ENCODE assay signal across 17 cellular contexts in the genomic region with DNA sequence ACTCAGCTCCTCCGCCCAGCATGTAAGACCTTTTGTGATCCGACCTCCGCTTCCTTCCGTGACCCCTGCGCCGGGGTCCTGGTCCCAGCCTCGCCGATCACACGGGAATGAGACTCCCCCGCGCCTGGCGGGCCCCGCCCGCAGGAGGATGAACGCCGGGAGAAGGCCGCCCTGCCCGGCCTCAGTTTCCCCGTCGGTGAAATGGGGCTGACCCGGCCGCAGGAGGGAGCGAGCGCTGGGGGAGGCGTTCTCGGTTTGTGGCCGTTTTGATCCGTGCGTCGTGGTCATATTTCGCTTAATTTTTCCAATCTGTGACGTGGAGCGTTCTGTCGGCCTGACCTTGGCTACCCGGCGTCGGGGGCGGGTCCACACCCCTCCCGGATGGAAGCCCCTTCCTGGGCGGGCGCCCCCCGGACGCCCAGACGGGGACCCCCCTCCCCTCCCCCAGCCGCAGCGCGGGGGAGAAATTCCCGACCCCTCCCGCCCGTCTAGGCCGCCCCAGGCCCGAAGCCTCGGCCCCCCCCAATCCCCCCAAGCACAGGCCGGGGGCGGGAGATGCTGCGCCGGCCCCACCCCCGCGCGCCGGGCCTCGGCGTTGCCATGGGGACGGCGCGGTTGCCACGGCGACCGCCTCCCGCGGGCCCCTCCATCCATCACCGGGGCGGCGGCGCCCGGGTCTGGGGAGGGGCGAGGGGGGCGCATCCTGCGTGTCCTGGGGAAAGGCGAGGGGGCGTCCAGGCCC. TPM values are rescaled to one million over a fixed set of nuclear protein-coding genes. Genes with fewer than 3 reads are reported as not detected.
DNase-seq lines count a peak whose midpoint lies in the region; ATAC-seq and TF ChIP-seq lines count a peak whose summit lies in the region.
"Had no signal": no experiment of that assay in that cellular context is flagged by ENCODE, and none has a peak within 500 bp of the region (broad histone marks: within the 10 kb centered on the region; RNA-seq: fewer than 3 reads in every experiment).

No MANE protein-coding gene starts in this region.

- TF ChIP-seq CTCF in natural killer cell (IDR thresholded peaks at IDR 0.05) (no peak), esophagus squamous epithelium (IDR thresholded peaks at IDR 0.05) (no peak), nephron progenitor cell (IDR thresholded peaks at IDR 0.05) (no peak), uterus (IDR thresholded peaks at IDR 0.05) (no peak)

- H3K4me1 ChIP-seq in esophagus squamous epithelium (peaks cover 12 to 35% (median 15%) of the 10 kb centered on the region in 3 donors), uterus (peaks cover 0 to 18% of the 10 kb centered on the region in 2 donors)

- H3K4me3 ChIP-seq in esophagus squamous epithelium: peak overlapping the region in 2 of 4 donors; percentile 18 to 43
- H3K4me3 ChIP-seq in uterus: peak overlapping the region in 1 of 2 donors; percentile 4
- H3K4me3 ChIP-seq in MG63: no peak overlapping the region
- H3K4me3 ChIP-seq: body of pancreas, GM12878, mucosa of descending colon, skin epidermis had no signal

- intact Hi-C loops in natural killer cell (cut with micrococcal nuclease): no loop called here
- intact Hi-C loops in esophagus squamous epithelium (cut with DNase I): no loop called here
- intact Hi-C loops in uterus (cut with DNase I; ENCODE audit: low total_unique reads): no loop called here

- peaks cover 7 to 25% of the 10 kb centered on the region in 2 donors for H3K27me3 Mint-ChIP-seq in natural killer cell (ENCODE audit: low read depth in 2 of 2)
- H3K27me3 Mint-ChIP-seq in natural killer cell treated with Interleukin-12 subunit alpha and Interleukin-12 subunit beta and Interleukin-15 and Interleukin-18, amount 100 ng/mL, for 72 hours: peaks cover 7 to 15% of the 10 kb centered on the region in 2 donors
- H3K27me3 Mint-ChIP-seq in nephron progenitor cell (ENCODE audit: low read depth, poor library complexity): peaks cover 3% of the 10 kb centered on the region

- H3K27me3 ChIP-seq in esophagus squamous epithelium (peaks cover 0 to 30% (median 1%) of the 10 kb centered on the region in 4 donors), uterus (no peaks in the 10 kb centered on the region), MG63 (no peaks in the 10 kb centered on the region)
- H3K27me3 ChIP-seq: SJCRH30 had no signal

- H3K4me1 Mint-ChIP-seq in natural killer cell (no peaks in the 10 kb centered on the region), nephron progenitor cell (peaks cover 33% of the 10 kb centered on the region)
- no peaks in the 10 kb centered on the region for H3K4me1 Mint-ChIP-seq in natural killer cell treated with Interleukin-12 subunit alpha and Interleukin-12 subunit beta and Interleukin-15 and Interleukin-18, amount 100 ng/mL, for 72 hours (ENCODE audit: low read depth in 2 of 2)

- no CpG with 5 or more reads among the region's 81 CpGs for WGBS in esophagus squamous epithelium, 2 donors

- H3K4me3 Mint-ChIP-seq in natural killer cell (no peak overlapping the region), nephron progenitor cell (no peak overlapping the region)
- H3K4me3 Mint-ChIP-seq in natural killer cell treated with Interleukin-12 subunit alpha and Interleukin-12 subunit beta and Interleukin-15 and Interleukin-18, amount 100 ng/mL, for 72 hours: no peak overlapping the region

- H3K27ac ChIP-seq in esophagus squamous epithelium (peak overlapping the region in 3 of 4 donors; percentile 70 to 87 (median 70)), uterus (peak overlapping the region; percentile 76 to 79)
- H3K27ac ChIP-seq: SJCRH30, WERI-Rb-1 had no signal

- H3K27ac Mint-ChIP-seq in natural killer cell: no peak overlapping the region
- H3K27ac Mint-ChIP-seq in natural killer cell treated with Interleukin-12 subunit alpha and Interleukin-12 subunit beta and Interleukin-15 and Interleukin-18, amount 100 ng/mL, for 72 hours: no peak overlapping the region
- no peak overlapping the region for H3K27ac Mint-ChIP-seq in nephron progenitor cell

- H3K9me3 ChIP-seq in esophagus squamous epithelium (peaks cover 0 to 9% (median 0%) of the 10 kb centered on the region in 3 donors), uterus (no peaks in the 10 kb centered on the region), MG63 (no peaks in the 10 kb centered on the region)
- H3K9me3 ChIP-seq: SJCRH30 had no signal

- H3K9me3 Mint-ChIP-seq in natural killer cell (peaks cover 0 to 3% of the 10 kb centered on the region in 2 donors), nephron progenitor cell (peaks cover 12% of the 10 kb centered on the region)
- no peaks in the 10 kb centered on the region for H3K9me3 Mint-ChIP-seq in natural killer cell treated with Interleukin-12 subunit alpha and Interleukin-12 subunit beta and Interleukin-15 and Interleukin-18, amount 100 ng/mL, for 72 hours

- no peak for TF ChIP-seq POLR2A in esophagus squamous epithelium (IDR thresholded peaks at IDR 0.05)
- TF ChIP-seq POLR2A in uterus (IDR thresholded peaks at IDR 0.05): no peak

- H3K36me3 Mint-ChIP-seq in natural killer cell (no peaks in the 10 kb centered on the region), nephron progenitor cell (ENCODE audit: low read depth) (peaks cover 12% of the 10 kb centered on the region)
- no peaks in the 10 kb centered on the region for H3K36me3 Mint-ChIP-seq in natural killer cell treated with Interleukin-12 subunit alpha and Interleukin-12 subunit beta and Interleukin-15 and Interleukin-18, amount 100 ng/mL, for 72 hours

- ATAC-seq in natural killer cell: peak in 2 of 3 donors; percentile 29 to 35
- no peak for ATAC-seq in natural killer cell treated with Interleukin-12 subunit alpha and Interleukin-12 subunit beta and Interleukin-15 and Interleukin-18, amount 100 ng/mL, for 72 hours
- ATAC-seq in HG03342 (IDR thresholded peaks at IDR 0.05; ENCODE audit: unreplicated experiment): no peak
- ATAC-seq: GM12878 had no signal

- no peak for DNase-seq in natural killer cell
- no peak for DNase-seq in natural killer cell treated with Interleukin-12 subunit alpha and Interleukin-12 subunit beta and Interleukin-15 and Interleukin-18, amount 100 ng/mL, for 72 hours (ENCODE audit: low spot score)
- no peak for DNase-seq in esophagus squamous epithelium (lab: John Stamatoyannopoulos, UW)
- DNase-seq in nephron progenitor cell: peak; percentile 71
- peak in 1 of 2 donors; percentile 58 for DNase-seq in uterus
- DNase-seq in T1000 (lab: John Stamatoyannopoulos, UW): no peak
- DNase-seq in MG63: no peak
- DNase-seq: activated CD8-positive, alpha-beta memory T cell treated with anti-CD3 and anti-CD28 coated beads, Interleukin-2, amount 50 U/mL, for 4 hours; DMS79 treated with DMSO at 0.1 percent for 48 hours; SJCRH30; WERI-Rb-1 had no signal

- H3K36me3 ChIP-seq in esophagus squamous epithelium: no peaks in the 10 kb centered on the region
- H3K36me3 ChIP-seq in uterus: no peaks in the 10 kb centered on the region
- no peaks in the 10 kb centered on the region for H3K36me3 ChIP-seq in MG63
- H3K36me3 ChIP-seq: SJCRH30 had no signal

RNA-seq across cellular contexts. Expression of gene PALM, which starts 11.1 kb away (rescaled TPM):
- total RNA-seq in natural killer cell (1 to 10 TPM in 1 of 3 donors, under 1 TPM in 1, not detected in 1; 0.59 to 1.0 TPM), esophagus squamous epithelium (10 to 100 TPM in 1 of 4 donors, 1 to 10 TPM in 3; 2.6 to 19.3 (median 6.5) TPM), uterus (10 to 100 TPM; 12.6 to 91.0 (median 42.2) TPM)
- not detected for total RNA-seq in natural killer cell treated with Interleukin-12 subunit alpha and Interleukin-12 subunit beta and Interleukin-15 and Interleukin-18, amount 100 ng/mL, for 72 hours
- 9.3 and 10.5 TPM in 2 replicates for total RNA-seq in MG63 (2014; rRNA removed; shearing (Covaris generic); ENCODE audit: low replicate concordance)

RNA-seq across cellular contexts. Expression of gene PRSS57, which starts 24.6 kb away (rescaled TPM):
- total RNA-seq in natural killer cell (10 to 100 TPM in 1 of 3 donors, 1 to 10 TPM in 2; 1.5 to 11.7 (median 4.5) TPM), esophagus squamous epithelium (not detected), uterus (not detected)
- 1 to 10 TPM in 1 of 2 donors, not detected in 1; 1.4 TPM for total RNA-seq in natural killer cell treated with Interleukin-12 subunit alpha and Interleukin-12 subunit beta and Interleukin-15 and Interleukin-18, amount 100 ng/mL, for 72 hours
- total RNA-seq in MG63 (2014; rRNA removed; shearing (Covaris generic); ENCODE audit: low replicate concordance): not detected in 2 replicates
- total RNA-seq: body of pancreas, GM12878, H4, mucosa of descending colon, SJCRH30 had no signal

RNA-seq across cellular contexts. Expression of gene MISP, which starts 31.1 kb away (rescaled TPM):
- not detected for total RNA-seq in natural killer cell
- total RNA-seq in natural killer cell treated with Interleukin-12 subunit alpha and Interleukin-12 subunit beta and Interleukin-15 and Interleukin-18, amount 100 ng/mL, for 72 hours: not detected
- 1 to 10 TPM in 2 of 4 donors, under 1 TPM in 1, not detected in 1; 0.11 to 1.3 (median 1.0) TPM for total RNA-seq in esophagus squamous epithelium
- 1 to 10 TPM in 1 of 4 donors, under 1 TPM in 3; 0.26 to 5.5 (median 0.39) TPM for total RNA-seq in uterus
- total RNA-seq in MG63 (2014; rRNA removed; shearing (Covaris generic); ENCODE audit: low replicate concordance): not detected in 2 replicates
- total RNA-seq: GM12878, H4 had no signal

RNA-seq across cellular contexts. Expression of gene FSTL3, which starts 43.6 kb away (rescaled TPM):
- 1 to 10 TPM; 1.5 to 1.9 (median 1.5) TPM for total RNA-seq in natural killer cell
- 1 to 10 TPM; 1.7 to 3.6 TPM for total RNA-seq in natural killer cell treated with Interleukin-12 subunit alpha and Interleukin-12 subunit beta and Interleukin-15 and Interleukin-18, amount 100 ng/mL, for 72 hours
- 10 to 100 TPM in 3 of 4 donors, 1 to 10 TPM in 1; 4.4 to 43.3 (median 17.7) TPM for total RNA-seq in esophagus squamous epithelium
- 10 to 100 TPM; 25.3 to 71.7 (median 37.3) TPM for total RNA-seq in uterus
- 16.0 and 25.0 TPM in 2 replicates for total RNA-seq in MG63 (2014; rRNA removed; shearing (Covaris generic); ENCODE audit: low replicate concordance)

RNA-seq across cellular contexts. Expression of gene RNF126, which starts 56.8 kb away (rescaled TPM):
- total RNA-seq in natural killer cell: 100 to 1,000 TPM; 119 to 149 (median 146) TPM
- 100 to 1,000 TPM in 1 of 2 donors, 10 to 100 TPM in 1; 77.7 to 138 TPM for total RNA-seq in natural killer cell treated with Interleukin-12 subunit alpha and Interleukin-12 subunit beta and Interleukin-15 and Interleukin-18, amount 100 ng/mL, for 72 hours
- total RNA-seq in esophagus squamous epithelium: 100 to 1,000 TPM in 2 of 4 donors, 10 to 100 TPM in 2; 82.1 to 118 (median 98.4) TPM
- 10 to 100 TPM in 3 of 4 donors, 1 to 10 TPM in 1; 9.5 to 44.3 (median 18.2) TPM for total RNA-seq in uterus
- 22.0 and 23.5 TPM in 2 replicates for total RNA-seq in MG63 (2014; rRNA removed; shearing (Covaris generic); ENCODE audit: low replicate concordance)

Comparison
In these comparisons a context has a peak if more than half of its experiments do, and no peak if none do; other contexts are left out.
1. ATAC-seq: peak in natural killer cell (2 of 3); none in natural killer cell treated with Interleukin-12 subunit alpha and Interleukin-12 subunit beta and Interleukin-15 and Interleukin-18, amount 100 ng/mL, for 72 hours (0 of 2) and HG03342 (single experiment).